Comparison of ENCODE assay signal across 13 cellular contexts in genomic region chr4:74283614-74284013, GRCh38. TPM values are rescaled to one million over a fixed set of nuclear protein-coding genes. Genes with fewer than 3 reads are reported as not detected.
DNase-seq lines count a peak whose midpoint lies in the region; ATAC-seq, FAIRE-seq and TF ChIP-seq lines count a peak whose summit lies in the region.
"Had no signal": no experiment of that assay in that cellular context is flagged by ENCODE, and none has a peak within 500 bp of the region (broad histone marks: within the 10 kb centered on the region; RNA-seq: fewer than 3 reads in every experiment).

No MANE protein-coding gene starts in this region.

- H2BK5ac ChIP-seq in IMR-90 (ENCODE audit: low read depth, low read length, poor library complexity, severe bottlenecking), result no peak overlapping the region
- H2BK5ac ChIP-seq in trophoblast cell (ENCODE audit: low read depth, low read length, poor library complexity), result no peak overlapping the region

- in situ Hi-C loops in IMR-90 (cut with MboI; ENCODE audit: low sequenced_read_pairs), result no loop called here
- in situ Hi-C loops in astrocyte of the spinal cord (cut with HindIII; ENCODE audit: low sequenced_read_pairs), result no loop called here

- POLR2A ChIA-PET in IMR-90 (lab: Charles Lee; ENCODE audit: unreplicated experiment), result no interaction called here

- H4K5ac ChIP-seq in IMR-90 (ENCODE audit: low read depth, low read length), result no peak overlapping the region

- no peak overlapping the region for H3K9ac ChIP-seq in IMR-90 (ENCODE audit: low read depth, low read length)
- H3K9ac ChIP-seq in keratinocyte (ENCODE audit: control insufficient read depth, extremely low read depth, insufficient read depth, low read length), result no peak overlapping the region
- H3K9ac ChIP-seq in trophoblast cell (ENCODE audit: low read length), result no peak overlapping the region
- H3K9ac ChIP-seq: BLaER1 treated with 17β-estradiol and CSF1 and Interleukin-3, amounts not matched to agents 10 nM and 100 nM had no signal

- H4K91ac ChIP-seq in IMR-90 (ENCODE audit: insufficient read depth, low read depth, low read length) (no peak overlapping the region), trophoblast cell (ENCODE audit: low read depth, low read length) (no peak overlapping the region)

- no peaks in the 10 kb centered on the region for H3K79me2 ChIP-seq in keratinocyte (ENCODE audit: control insufficient read depth, insufficient read depth, low read length)
- H3K79me2 ChIP-seq in trophoblast cell (ENCODE audit: control insufficient read depth, insufficient read depth, low read length, poor library complexity), result no peaks in the 10 kb centered on the region

- no peak overlapping the region for H2BK15ac ChIP-seq in IMR-90 (ENCODE audit: low read depth, low read length)

- H3K79me1 ChIP-seq in IMR-90 (ENCODE audit: low read depth in 1 of 2, low read length in 2 of 2) (no peaks in the 10 kb centered on the region), trophoblast cell (ENCODE audit: low read length) (no peaks in the 10 kb centered on the region)

- CTCF ChIA-PET in IMR-90 (lab: Yijun Ruan, JAX), result no interaction called here

- H4K8ac ChIP-seq in IMR-90 (ENCODE audit: low read depth in 2 of 2, low read length in 2 of 2) (no peak overlapping the region), trophoblast cell (ENCODE audit: low read depth, low read length) (no peak overlapping the region)

- H2AK9ac ChIP-seq in IMR-90 (replicated peaks; ENCODE audit: low read depth, low read length, poor library complexity), result no peak overlapping the region

- peak; percentile 64 for ATAC-seq in IMR-90 (ENCODE audit: low read depth)
- no peak for ATAC-seq in GM21423 (IDR thresholded peaks at IDR 0.05; ENCODE audit: unreplicated experiment)
- ATAC-seq: psoas muscle had no signal

- peaks cover 4% of the 10 kb centered on the region for H3K4me1 ChIP-seq in IMR-90 (ENCODE audit: control insufficient read depth, insufficient read depth, low read length)
- H3K4me1 ChIP-seq in keratinocyte (ENCODE audit: control insufficient read depth, extremely low read depth, insufficient read depth, low read length), result peaks cover 33% of the 10 kb centered on the region
- H3K4me1 ChIP-seq in trophoblast cell (ENCODE audit: control insufficient read depth in 1 of 2, insufficient read depth in 2 of 2, low read length in 2 of 2), result no peaks in the 10 kb centered on the region
- no peaks in the 10 kb centered on the region for H3K4me1 ChIP-seq in testis
- H3K4me1 ChIP-seq: BLaER1 treated with 17β-estradiol and CSF1 and Interleukin-3, amounts not matched to agents 10 nM and 100 nM; psoas muscle; thyroid gland had no signal

- no peak overlapping the region for H3K56ac ChIP-seq in IMR-90 (ENCODE audit: extremely low read depth, insufficient read depth, low read length)

- DNase-seq in AG09319 (ENCODE audit: extremely low read depth, low read depth) (peak; percentile 22), IMR-90 (peak; percentile 51), astrocyte of the spinal cord (ENCODE audit: low read depth, low spot score) (peak; percentile 65), keratinocyte (ENCODE audit: low read depth, low spot score) (peak; percentile 83), trophoblast cell (no peak), testis (no peak), amygdala (lab: John Stamatoyannopoulos, UW) (no peak)
- DNase-seq: mesendoderm, NCI-H526, psoas muscle, thyroid gland had no signal

- H3K4me2 ChIP-seq in IMR-90 (ENCODE audit: low read depth, low read length) (peak overlapping the region; percentile 73), keratinocyte (ENCODE audit: control insufficient read depth, extremely low read depth, insufficient read depth, low read depth, low read length) (peak overlapping the region; percentile 81), trophoblast cell (ENCODE audit: low read length) (no peak overlapping the region)
- H3K4me2 ChIP-seq: BLaER1 treated with 17β-estradiol and CSF1 and Interleukin-3, amounts not matched to agents 10 nM and 100 nM had no signal

- no peaks in the 10 kb centered on the region for H3K9me3 ChIP-seq in IMR-90 (ENCODE audit: control insufficient read depth, insufficient read depth, low read length)
- H3K9me3 ChIP-seq in keratinocyte (ENCODE audit: control insufficient read depth, low read depth, low read length), result no peaks in the 10 kb centered on the region
- H3K9me3 ChIP-seq in trophoblast cell (ENCODE audit: insufficient read depth, low read depth, low read length), result no peaks in the 10 kb centered on the region
- H3K9me3 ChIP-seq in testis, result no peaks in the 10 kb centered on the region
- H3K9me3 ChIP-seq: BLaER1 treated with 17β-estradiol and CSF1 and Interleukin-3, amounts not matched to agents 10 nM and 100 nM; psoas muscle; thyroid gland had no signal

- TF ChIP-seq POLR2A in IMR-90 (IDR thresholded peaks at IDR 0.05; ENCODE audit: low read depth, low read length), result no peak
- no peak for TF ChIP-seq POLR2A in testis (IDR thresholded peaks at IDR 0.05)

- no peak overlapping the region for H2BK20ac ChIP-seq in IMR-90 (ENCODE audit: low read depth, low read length)

- H3K4me3 ChIP-seq in IMR-90 (ENCODE audit: insufficient read depth, low read depth, low read length) (no peak overlapping the region), astrocyte of the spinal cord (ENCODE audit: low read depth, low read length) (no peak overlapping the region), keratinocyte (ENCODE audit: control insufficient read depth in 2 of 3, extremely low read depth in 1 of 3, insufficient read depth in 2 of 3, low read depth in 1 of 3, low read length in 3 of 3) (peak overlapping the region in 2 of 3 experiments; percentile 9 to 43), trophoblast cell (ENCODE audit: low read depth, low read length) (no peak overlapping the region), testis (no peak overlapping the region)
- H3K4me3 ChIP-seq: BLaER1 treated with 17β-estradiol and CSF1 and Interleukin-3, amounts not matched to agents 10 nM and 100 nM; psoas muscle; thyroid gland had no signal

- intact Hi-C loops in IMR-90 (cut with micrococcal nuclease), result no loop called here
- intact Hi-C loops in testis (cut with DNase I; ENCODE audit: low total_unique reads), result no loop called here

- no peaks in the 10 kb centered on the region for H3K36me3 ChIP-seq in IMR-90 (ENCODE audit: control insufficient read depth, insufficient read depth, low read length)
- H3K36me3 ChIP-seq in keratinocyte (ENCODE audit: control insufficient read depth in 2 of 2, extremely low read depth in 1 of 2, insufficient read depth in 2 of 2, low read length in 2 of 2), result no peaks in the 10 kb centered on the region
- no peaks in the 10 kb centered on the region for H3K36me3 ChIP-seq in trophoblast cell (ENCODE audit: control insufficient read depth in 1 of 2, insufficient read depth in 2 of 2, low read length in 2 of 2)
- H3K36me3 ChIP-seq in testis (ENCODE audit: low read depth, missing control alignments), result no peaks in the 10 kb centered on the region
- H3K36me3 ChIP-seq: BLaER1 treated with 17β-estradiol and CSF1 and Interleukin-3, amounts not matched to agents 10 nM and 100 nM; thyroid gland had no signal

- no TSS peak for BruUV-seq in IMR-90 (replicated peaks; lab: Mats Ljungman, UMichigan)

- H2AFZ ChIP-seq in IMR-90 (replicated peaks; ENCODE audit: low read length, poor library complexity), result no peak overlapping the region
- no peak overlapping the region for H2AFZ ChIP-seq in keratinocyte (ENCODE audit: control insufficient read depth, low read length)
- H2AFZ ChIP-seq in trophoblast cell (ENCODE audit: insufficient read depth, low read length, poor library complexity), result no peak overlapping the region

- peak; percentile 99 for FAIRE-seq in keratinocyte (lab: Jason Lieb, UNC)

- H2AK5ac ChIP-seq in IMR-90 (ENCODE audit: low read depth, low read length) (no peak overlapping the region), trophoblast cell (ENCODE audit: low read length) (no peak overlapping the region)

- TF ChIP-seq CTCF in AG09319 (IDR thresholded peaks at IDR 0.05; ENCODE audit: low read depth, low read length), result no peak
- no peak for TF ChIP-seq CTCF in IMR-90 (conservative IDR thresholded peaks at IDR 0.05; ENCODE audit: low read depth, low read length)
- TF ChIP-seq CTCF in astrocyte of the spinal cord (IDR thresholded peaks at IDR 0.05; ENCODE audit: low read depth, low read length), result no peak
- no peak for TF ChIP-seq CTCF in keratinocyte (optimal IDR thresholded peaks at IDR 0.05 in 1 of 3, IDR thresholded peaks at IDR 0.05 in 1 of 3, conservative IDR thresholded peaks at IDR 0.05 in 1 of 3; ENCODE audit: extremely low read depth in 1 of 3, insufficient read depth in 2 of 3, low read length in 3 of 3)
- TF ChIP-seq CTCF in testis (IDR thresholded peaks at IDR 0.05), result no peak

- H3K4ac ChIP-seq in IMR-90 (ENCODE audit: low read depth, low read length) (no peak overlapping the region), trophoblast cell (ENCODE audit: low read depth, low read length) (no peak overlapping the region)

- peak overlapping the region; percentile 17; the same call in 1 of the 2 replicates for H2BK120ac ChIP-seq in IMR-90 (ENCODE audit: low read depth, low read length)
- H2BK120ac ChIP-seq in trophoblast cell (ENCODE audit: insufficient read depth, low read length, poor library complexity), result no peak overlapping the region

- H3K23ac ChIP-seq in IMR-90 (ENCODE audit: low read depth, low read length) (peak overlapping the region; percentile 25; the same call in 1 of the 2 replicates), trophoblast cell (ENCODE audit: low read length) (no peak overlapping the region)

- no peaks in the 10 kb centered on the region for H3K27me3 ChIP-seq in IMR-90 (ENCODE audit: control insufficient read depth, insufficient read depth, low read length)
- no peaks in the 10 kb centered on the region for H3K27me3 ChIP-seq in keratinocyte (ENCODE audit: control insufficient read depth, extremely low read depth, insufficient read depth, low read length)
- no peaks in the 10 kb centered on the region for H3K27me3 ChIP-seq in trophoblast cell (ENCODE audit: insufficient read depth, low read length)
- no peaks in the 10 kb centered on the region for H3K27me3 ChIP-seq in testis
- H3K27me3 ChIP-seq: BLaER1 treated with 17β-estradiol and CSF1 and Interleukin-3, amounts not matched to agents 10 nM and 100 nM; thyroid gland had no signal

- H2BK12ac ChIP-seq in trophoblast cell (ENCODE audit: low read length), result no peak overlapping the region

- no peak for TF ChIP-seq RAD21 in IMR-90 (IDR thresholded peaks at IDR 0.05; ENCODE audit: low read length)

- no CpG with 5 or more reads among the region's 2 CpGs for WGBS in IMR-90 (ENCODE audit: extremely low coverage in 2 of 2, insufficient read length in 1 of 2), 2 experiments
- no CpG with 5 or more reads among the region's 2 CpGs for WGBS in trophoblast cell (ENCODE audit: extremely low coverage, insufficient coverage, insufficient read length)
- 92 to 97% methylated on average over 2 of the region's 2 CpGs for WGBS in testis, 2 donors

- H3K18ac ChIP-seq in IMR-90 (ENCODE audit: low read depth, low read length) (peak overlapping the region; percentile 57; the same call in 1 of the 2 replicates), trophoblast cell (ENCODE audit: low read length) (no peak overlapping the region)

- H3K14ac ChIP-seq in IMR-90 (replicated peaks; ENCODE audit: low read depth, low read length) (0 out of 2 replicates have a peak overlapping the region, but pooled peaks have one; percentile 5), trophoblast cell (ENCODE audit: low read length) (no peak overlapping the region)

- peaks cover 6% of the 10 kb centered on the region; the same call in 1 of the 2 replicates for H3K9me1 ChIP-seq in IMR-90 (ENCODE audit: insufficient read depth, low read length)
- no peaks in the 10 kb centered on the region for H3K9me1 ChIP-seq in keratinocyte (ENCODE audit: control insufficient read depth, extremely low read depth, insufficient read depth, low read length)

- no peak overlapping the region for H4K12ac ChIP-seq in trophoblast cell (ENCODE audit: low read depth, low read length)

- no peak overlapping the region for H3K27ac ChIP-seq in IMR-90 (ENCODE audit: insufficient read depth, low read length)
- peak overlapping the region; percentile 50 for H3K27ac ChIP-seq in keratinocyte (ENCODE audit: control insufficient read depth, insufficient read depth, low read length)
- no peak overlapping the region for H3K27ac ChIP-seq in trophoblast cell (ENCODE audit: low read depth, low read length)
- H3K27ac ChIP-seq in testis, result no peak overlapping the region
- H3K27ac ChIP-seq: BLaER1 treated with 17β-estradiol and CSF1 and Interleukin-3, amounts not matched to agents 10 nM and 100 nM; psoas muscle; thyroid gland had no signal

- no peaks in the 10 kb centered on the region for H4K20me1 ChIP-seq in IMR-90 (ENCODE audit: insufficient read depth, low read length)
- H4K20me1 ChIP-seq in keratinocyte (ENCODE audit: control insufficient read depth, extremely low read depth, insufficient read depth, low read length), result no peaks in the 10 kb centered on the region
- H4K20me1 ChIP-seq: BLaER1 treated with 17β-estradiol and CSF1 and Interleukin-3, amounts not matched to agents 10 nM and 100 nM had no signal

- dilution Hi-C loops in IMR-90 (cut with HindIII; ENCODE audit: low sequenced_read_pairs, unreplicated experiment) (no loop called here), keratinocyte (cut with MboI; ENCODE audit: extremely low pct_ligation_motif_present, low sequenced_read_pairs) (no loop called here)

RNA-seq across cellular contexts. Expression of gene EPGN, which starts 24.7 kb away (rescaled TPM):
- total RNA-seq in IMR-90 (2012; rRNA removed) (0.18 TPM in 1 of 2 replicates, not detected in the other), testis (under 1 TPM in 1 of 2 donors, not detected in 1; 0.25 TPM)
- polyA plus RNA-seq in IMR-90 (2012; rRNA removed) (not detected in 2 replicates), keratinocyte (212 to 506 TPM (median 330 TPM) in 3 replicates), testis (ENCODE audit: insufficient read depth, low read depth, low replicate concordance) (1.7 TPM)
- polyA plus RNA-seq in IMR-90 (2012; cell fraction: cytosol; rRNA removed), result not detected in 2 replicates
- not detected in 2 replicates for polyA plus RNA-seq in IMR-90 (2012; cell fraction: nucleus; rRNA removed; ENCODE audit: low replicate concordance)
- polyA plus RNA-seq in keratinocyte (2011; ENCODE audit: low read depth), result 78.9 TPM
- polyA plus RNA-seq in keratinocyte (2011; cell fraction: cytosol; rRNA removed), result 255 and 468 TPM in 2 replicates
- 510 and 522 TPM in 2 replicates for polyA plus RNA-seq in keratinocyte (2011; cell fraction: nucleus; rRNA removed)
- polyA plus RNA-seq in keratinocyte (2012; ENCODE audit: low replicate concordance), result 163 and 164 TPM in 2 replicates
- 143 to 411 TPM (median 318 TPM) in 3 replicates for polyA minus RNA-seq in keratinocyte
- polyA minus RNA-seq in keratinocyte (2011; cell fraction: cytosol; rRNA and poly(A)+ RNA removed), result 253 TPM
- 338 and 667 TPM in 2 replicates for polyA minus RNA-seq in keratinocyte (2011; cell fraction: nucleus; rRNA and poly(A)+ RNA removed)
- 0.05 and 0.10 TPM in 2 replicates for polyA plus RNA-seq in trophoblast cell (2013)
- total RNA-seq: thyroid gland had no signal

Comparison
In these comparisons a context has a peak if more than half of its experiments do, and no peak if none do; other contexts are left out.
1. DNase-seq: peak in AG09319 (single experiment), IMR-90 (single experiment), astrocyte of the spinal cord (single experiment) and keratinocyte (single experiment); none in trophoblast cell (0 of 2), testis (single experiment) and amygdala (0 of 56).
2. H3K4me3 ChIP-seq: peak in keratinocyte (2 of 3); none in IMR-90 (single experiment), astrocyte of the spinal cord (single experiment), trophoblast cell (single experiment) and testis (0 of 2).
3. RNA of gene EPGN, which starts 24.7 kb away (polyA plus RNA-seq): 78.9 to 522 TPM in keratinocyte; 1.7 TPM in testis (single experiment) and not detected in IMR-90; every median in the first group is over 10 times any median in the second.